ENCODE assay signal across 19 cellular contexts in the genomic region with DNA sequence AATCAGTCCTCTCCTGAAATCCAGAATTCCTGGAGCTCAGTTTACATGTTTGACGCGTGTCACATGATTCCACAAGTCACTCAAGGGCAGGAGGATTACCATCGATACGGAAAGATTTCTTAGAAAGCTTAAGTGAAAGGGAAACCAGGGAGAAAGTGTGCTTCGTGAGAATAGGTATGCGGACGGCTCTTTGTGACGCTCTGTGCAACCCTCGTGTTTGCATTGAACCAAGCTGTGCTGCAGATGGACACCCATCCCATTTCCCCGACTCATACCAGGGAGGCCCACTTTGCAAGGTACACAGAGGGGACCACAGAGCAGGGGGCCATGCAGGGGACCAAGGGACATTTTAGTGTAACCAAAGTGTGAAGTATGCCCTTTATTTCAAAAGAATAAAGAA. TPM values are rescaled to one million over a fixed set of nuclear protein-coding genes. Genes with fewer than 3 reads are reported as not detected.
DNase-seq lines count a peak whose midpoint lies in the region; ATAC-seq lines count a peak whose summit lies in the region.
"Had no signal": no experiment of that assay in that cellular context is flagged by ENCODE, and none has a peak within 500 bp of the region (broad histone marks: within the 10 kb centered on the region; RNA-seq: fewer than 3 reads in every experiment).

No MANE protein-coding gene starts in this region.

- DNase-seq in stimulated activated CD4-positive, alpha-beta T cell treated with anti-CD3 and anti-CD28 coated beads, Interleukin-4, amount 100 ng/mL, for 24 hours = peak; percentile 52
- no peak for DNase-seq in stimulated activated CD4-positive, alpha-beta T cell treated with anti-CD3 and anti-CD28 coated beads, Interleukin-4, amount 100 ng/mL, for 1 hour
- DNase-seq in activated CD8-positive, alpha-beta T cell treated with anti-CD3 and anti-CD28 coated beads, Interleukin-2, amount 10 ng/mL, durations not matched to agents 7 days and 5 days = peak; percentile 64
- DNase-seq in immature natural killer cell (no peak), NK-92 (lab: John Stamatoyannopoulos, UW; ENCODE audit: unreplicated experiment) (no peak), pons (ENCODE audit: low spot score) (no peak), HUDEP-2 (lab: John Stamatoyannopoulos, UW; ENCODE audit: unreplicated experiment in 76 of 76) (no peak), G401 (ENCODE audit: low spot score) (no peak)
- DNase-seq: activated effector memory CD4-positive, alpha-beta T cell treated with Interleukin-2 at 50 U/mL for 16 hours; foreskin keratinocyte; GF-D8; GM23248; left cardiac atrium; MM.1S; NCI-H2029 treated with DMSO at 0.1 percent for 48 hours; NCI-H510A; occipital lobe; SHP77 had no signal

- peak overlapping the region; percentile 70 for H3K4me3 Mint-ChIP-seq in activated CD8-positive, alpha-beta T cell treated with anti-CD3 and anti-CD28 coated beads, Interleukin-2, amount 10 ng/mL, durations not matched to agents 7 days and 5 days
- H3K4me3 Mint-ChIP-seq in immature natural killer cell = peak overlapping the region in 3 of 5 donors; percentile 2 to 86 (median 15)
- H3K4me3 Mint-ChIP-seq: mesothelial cell of epicardium had no signal

- CTCF ChIA-PET in activated CD8-positive, alpha-beta T cell treated with anti-CD3 and anti-CD28 coated beads, Interleukin-2, amount 10 ng/mL, durations not matched to agents 7 days and 5 days (lab: Charles Lee) = interaction anchor here (1.0 to 18.7 kb wide), 13 partner anchors 9 to 199 kb away, joined by 3 to 322 read pairs (median 6); no protein-coding TSS in a partner anchor

- no peaks in the 10 kb centered on the region for H3K9me3 Mint-ChIP-seq in activated CD8-positive, alpha-beta T cell treated with anti-CD3 and anti-CD28 coated beads, Interleukin-2, amount 10 ng/mL, durations not matched to agents 7 days and 5 days (ENCODE audit: insufficient read depth)
- no peaks in the 10 kb centered on the region for H3K9me3 Mint-ChIP-seq in immature natural killer cell
- H3K9me3 Mint-ChIP-seq: mesothelial cell of epicardium had no signal

- in situ Hi-C loops in G401 (cut with HindIII; ENCODE audit: low sequenced_read_pairs) = no loop called here

- peak overlapping the region; percentile 89 for H3K27ac Mint-ChIP-seq in activated CD8-positive, alpha-beta T cell treated with anti-CD3 and anti-CD28 coated beads, Interleukin-2, amount 10 ng/mL, durations not matched to agents 7 days and 5 days
- H3K27ac Mint-ChIP-seq in immature natural killer cell = peak overlapping the region in 5 of 6 donors; percentile 95 to 98 (median 96)
- H3K27ac Mint-ChIP-seq: mesothelial cell of epicardium had no signal

- peak; percentile 26 for ATAC-seq in activated CD8-positive, alpha-beta T cell treated with anti-CD3 and anti-CD28 coated beads, Interleukin-2, amount 10 ng/mL, durations not matched to agents 7 days and 5 days
- ATAC-seq: left cardiac atrium had no signal

- H3K4me1 Mint-ChIP-seq in activated CD8-positive, alpha-beta T cell treated with anti-CD3 and anti-CD28 coated beads, Interleukin-2, amount 10 ng/mL, durations not matched to agents 7 days and 5 days (ENCODE audit: low read depth) = peaks cover 75% of the 10 kb centered on the region
- H3K4me1 Mint-ChIP-seq in immature natural killer cell = peaks cover 0 to 92% of the 10 kb centered on the region in 2 donors

- POLR2A ChIA-PET in activated CD8-positive, alpha-beta T cell treated with anti-CD3 and anti-CD28 coated beads, Interleukin-2, amount 10 ng/mL, durations not matched to agents 7 days and 5 days (lab: Charles Lee) = interaction anchor here (1.0 to 9.6 kb wide), 6 partner anchors 10 to 39 kb away, joined by 3 to 128 read pairs (median 16); a partner anchor contains a TSS

- peaks cover 87% of the 10 kb centered on the region for H3K36me3 Mint-ChIP-seq in activated CD8-positive, alpha-beta T cell treated with anti-CD3 and anti-CD28 coated beads, Interleukin-2, amount 10 ng/mL, durations not matched to agents 7 days and 5 days (ENCODE audit: low read depth)
- peaks cover 15 to 39% (median 26%) of the 10 kb centered on the region in 3 donors for H3K36me3 Mint-ChIP-seq in immature natural killer cell
- H3K36me3 Mint-ChIP-seq: mesothelial cell of epicardium had no signal

- no peaks in the 10 kb centered on the region for H3K27me3 Mint-ChIP-seq in activated CD8-positive, alpha-beta T cell treated with anti-CD3 and anti-CD28 coated beads, Interleukin-2, amount 10 ng/mL, durations not matched to agents 7 days and 5 days (ENCODE audit: low read depth)
- H3K27me3 Mint-ChIP-seq in immature natural killer cell (ENCODE audit: low read depth in 3 of 3) = peaks cover 2 to 6% (median 3%) of the 10 kb centered on the region in 3 donors

RNA-seq across cellular contexts. Expression of a gene that starts 43.2 kb away (rescaled TPM):
- 100 to 1,000 TPM; 370 to 374 TPM for total RNA-seq in activated CD8-positive, alpha-beta T cell treated with anti-CD3 and anti-CD28 coated beads, Interleukin-2, amount 10 ng/mL, durations not matched to agents 7 days and 5 days
- polyA plus RNA-seq in immature natural killer cell = 100 to 1,000 TPM in 1 of 3 donors, 10 to 100 TPM in 2; 79.5 to 307 (median 91.3) TPM
- total RNA-seq in G401 (2014; rRNA removed; shearing (Covaris generic)) = not detected in 2 replicates
- total RNA-seq: foreskin keratinocyte, GM23248 had no signal
- polyA plus RNA-seq: foreskin keratinocyte, GM23248 had no signal

Comparison
In these comparisons a context has a peak if more than half of its experiments do, and no peak if none do; other contexts are left out.
1. DNase-seq: peak in stimulated activated CD4-positive, alpha-beta T cell treated with anti-CD3 and anti-CD28 coated beads, Interleukin-4, amount 100 ng/mL, for 24 hours (single experiment) and activated CD8-positive, alpha-beta T cell treated with anti-CD3 and anti-CD28 coated beads, Interleukin-2, amount 10 ng/mL, durations not matched to agents 7 days and 5 days (single experiment); none in stimulated activated CD4-positive, alpha-beta T cell treated with anti-CD3 and anti-CD28 coated beads, Interleukin-4, amount 100 ng/mL, for 1 hour (single experiment), immature natural killer cell (0 of 3), NK-92 (single experiment), pons (single experiment), HUDEP-2 (0 of 76) and G401 (single experiment).
2. RNA of a gene that starts 43.2 kb away (total RNA-seq): 370 to 374 TPM in activated CD8-positive, alpha-beta T cell treated with anti-CD3 and anti-CD28 coated beads, Interleukin-2, amount 10 ng/mL, durations not matched to agents 7 days and 5 days; not detected in G401; every median in the first group is over 100 times any median in the second.